1 cellular context compared by ENCODE assay signal in genomic region chr4:3556244-3556867, GRCh38.
A peak's percentile ranks its signal among the peaks of the same experiment; 100 is the strongest.
TF ChIP-seq lines count a peak whose summit lies in the region.

No MANE protein-coding gene starts in this region.

TF ChIP-seq in K562, 482 proteins besides CTCF, POLR2A, EP300 and RAD21 (continued from another document):
- peak; percentile 57 for TF ChIP-seq CTCFL (IDR thresholded peaks at IDR 0.05; ENCODE audit: borderline replicate concordance, insufficient read depth, low read depth, low read length, poor library complexity, severe bottlenecking)
- TF ChIP-seq MAFG (tag; conservative IDR thresholded peaks at IDR 0.05), result peak; percentile 22; the same call in 1 of the 2 replicates
- peak; percentile 49; the same call in 1 of the 2 replicates for TF ChIP-seq C11orf30 (IDR thresholded peaks at IDR 0.05; ENCODE audit: low read depth)
- TF ChIP-seq CREM (IDR thresholded peaks at IDR 0.05; ENCODE audit: low read depth), result 0 out of 2 replicates have a peak, but pooled peaks have one; percentile 13
